In the genomic region with DNA sequence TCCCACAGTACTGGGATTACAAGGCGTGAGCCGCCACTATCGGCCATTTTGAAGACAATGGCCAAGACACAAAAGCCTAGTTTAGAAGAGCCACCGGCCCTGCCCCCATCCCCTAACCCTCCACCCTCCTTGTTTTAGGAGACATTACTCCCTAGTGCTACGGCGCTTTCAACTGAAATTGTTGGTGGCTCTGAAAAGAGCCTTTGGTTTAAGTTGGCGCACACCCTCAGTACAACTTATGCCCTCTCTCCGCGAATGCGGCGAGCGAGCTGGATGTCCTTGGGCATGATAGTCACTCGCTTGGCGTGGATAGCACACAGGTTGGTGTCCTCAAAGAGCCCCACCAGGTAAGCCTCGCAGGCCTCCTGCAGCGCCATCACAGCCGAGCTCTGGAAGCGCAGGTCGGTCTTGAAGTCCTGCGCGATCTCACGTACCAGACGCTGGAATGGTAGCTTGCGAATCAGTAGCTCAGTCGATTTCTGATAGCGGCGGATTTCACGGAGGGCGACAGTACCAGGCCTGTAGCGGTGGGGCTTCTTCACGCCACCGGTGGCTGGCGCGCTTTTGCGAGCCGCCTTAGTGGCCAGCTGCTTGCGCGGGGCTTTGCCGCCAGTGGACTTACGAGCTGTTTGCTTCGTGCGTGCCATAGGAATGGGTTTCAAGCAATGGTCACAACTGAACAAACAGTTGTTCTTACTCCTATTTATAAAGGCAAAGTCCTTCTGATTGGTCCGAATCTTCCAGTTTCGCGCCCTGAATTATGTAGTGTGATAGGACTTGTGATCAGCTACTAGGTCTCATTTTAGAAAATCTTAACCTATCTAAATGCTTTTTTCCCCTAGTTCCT, we compare ENCODE assay signal across 8 cellular contexts.
DNase-seq lines count a peak whose midpoint lies in the region; ATAC-seq and TF ChIP-seq lines count a peak whose summit lies in the region.

No MANE protein-coding gene starts in this region.

- H3K9me3 Mint-ChIP-seq in CD14-positive monocyte (peaks cover 0 to 4% (median 0%) of the 10 kb centered on the region in 7 donors), neural crest cell (peaks cover 5% of the 10 kb centered on the region)
- no peaks in the 10 kb centered on the region for H3K9me3 Mint-ChIP-seq in activated T-cell treated with anti-CD3 and anti-CD28 coated beads, Interleukin-2, amount 50 U/mL, for 72 hours

- intact Hi-C loops in CD14-positive monocyte (cut with micrococcal nuclease) (no loop called here), upper lobe of right lung (cut with DNase I) (no loop called here)

- H3K4me3 Mint-ChIP-seq in CD14-positive monocyte, result peak overlapping the region; percentile 93 to 95
- peak overlapping the region; percentile 81 to 89 for H3K4me3 Mint-ChIP-seq in activated T-cell treated with anti-CD3 and anti-CD28 coated beads, Interleukin-2, amount 50 U/mL, for 72 hours
- peak overlapping the region; percentile 95 for H3K4me3 Mint-ChIP-seq in neural crest cell

- H3K27ac ChIP-seq in upper lobe of right lung, result peak overlapping the region; percentile 79

- DNase-seq in CD14-positive monocyte (ENCODE audit: low spot score) (peak; percentile 53), HT-29 (ENCODE audit: low spot score) (peak; percentile 91), OCI-M2 (lab: John Stamatoyannopoulos, UW; ENCODE audit: unreplicated experiment) (peak; percentile 84), fibroblast of pulmonary artery (ENCODE audit: low read depth) (peak; percentile 76), neural crest cell (ENCODE audit: low read depth, low spot score) (peak; percentile 50), upper lobe of right lung (peak; percentile 71)
- peak; percentile 77 to 84 for DNase-seq in activated T-cell treated with anti-CD3 and anti-CD28 coated beads, Interleukin-2, amount 50 U/mL, for 72 hours

- H3K36me3 ChIP-seq in upper lobe of right lung, result no peaks in the 10 kb centered on the region

- H3K4me1 ChIP-seq in upper lobe of right lung, result no peaks in the 10 kb centered on the region

- H3K4me3 ChIP-seq in fibroblast of pulmonary artery (replicated peaks; ENCODE audit: low read depth, low read length) (peak overlapping the region; percentile 63), upper lobe of right lung (peak overlapping the region; percentile 50)

- H3K27ac Mint-ChIP-seq in CD14-positive monocyte (peak overlapping the region; percentile 75 to 92 (median 90)), neural crest cell (ENCODE audit: unreplicated experiment) (peak overlapping the region; percentile 97)
- peak overlapping the region; percentile 99 for H3K27ac Mint-ChIP-seq in activated T-cell treated with anti-CD3 and anti-CD28 coated beads, Interleukin-2, amount 50 U/mL, for 72 hours

- H3K27me3 Mint-ChIP-seq in CD14-positive monocyte (ENCODE audit: low read depth in 3 of 3), result no peaks in the 10 kb centered on the region
- no peaks in the 10 kb centered on the region for H3K27me3 Mint-ChIP-seq in activated T-cell treated with anti-CD3 and anti-CD28 coated beads, Interleukin-2, amount 50 U/mL, for 72 hours (ENCODE audit: low read depth)
- peaks cover 11% of the 10 kb centered on the region for H3K27me3 Mint-ChIP-seq in neural crest cell (ENCODE audit: low read depth)

- peaks cover 55% of the 10 kb centered on the region for H3K27me3 ChIP-seq in upper lobe of right lung

- TF ChIP-seq CTCF in CD14-positive monocyte (IDR thresholded peaks at IDR 0.05), result peak; percentile 50
- TF ChIP-seq CTCF in fibroblast of pulmonary artery (IDR thresholded peaks at IDR 0.05; ENCODE audit: low read length, missing control alignments), result peak; percentile 43
- TF ChIP-seq CTCF in neural crest cell (conservative IDR thresholded peaks at IDR 0.05), result peak; percentile 58
- TF ChIP-seq CTCF in upper lobe of right lung (IDR thresholded peaks at IDR 0.05), result peak; percentile 21

- no peaks in the 10 kb centered on the region for H3K36me3 Mint-ChIP-seq in CD14-positive monocyte
- H3K36me3 Mint-ChIP-seq in activated T-cell treated with anti-CD3 and anti-CD28 coated beads, Interleukin-2, amount 50 U/mL, for 72 hours (ENCODE audit: insufficient read depth in 2 of 2), result peaks cover 6 to 9% of the 10 kb centered on the region in 2 donors
- H3K36me3 Mint-ChIP-seq in neural crest cell (ENCODE audit: low read depth), result peaks cover 2% of the 10 kb centered on the region

- H3K9me3 ChIP-seq in upper lobe of right lung, result no peaks in the 10 kb centered on the region

- H3K4me1 Mint-ChIP-seq in CD14-positive monocyte (peaks cover 32% of the 10 kb centered on the region), neural crest cell (peaks cover 44% of the 10 kb centered on the region)
- peaks cover 61% of the 10 kb centered on the region for H3K4me1 Mint-ChIP-seq in activated T-cell treated with anti-CD3 and anti-CD28 coated beads, Interleukin-2, amount 50 U/mL, for 72 hours (ENCODE audit: low read depth)

- ATAC-seq in GM19452 (IDR thresholded peaks at IDR 0.05; ENCODE audit: unreplicated experiment) (peak; percentile 43), upper lobe of right lung (peak; percentile 74)
- peak; percentile 55 to 59 for ATAC-seq in activated T-cell treated with anti-CD3 and anti-CD28 coated beads, Interleukin-2, amount 50 U/mL, for 72 hours (replicated peaks in 1 of 2)

Comparison
In these comparisons a context has a peak if more than half of its experiments do, and no peak if none do; other contexts are left out.
1. Peak in every context shown above with its lines: DNase-seq, ATAC-seq, H3K4me3 ChIP-seq and H3K27ac ChIP-seq.